ENCODE assay signal across 9 cellular contexts in the genomic region with DNA sequence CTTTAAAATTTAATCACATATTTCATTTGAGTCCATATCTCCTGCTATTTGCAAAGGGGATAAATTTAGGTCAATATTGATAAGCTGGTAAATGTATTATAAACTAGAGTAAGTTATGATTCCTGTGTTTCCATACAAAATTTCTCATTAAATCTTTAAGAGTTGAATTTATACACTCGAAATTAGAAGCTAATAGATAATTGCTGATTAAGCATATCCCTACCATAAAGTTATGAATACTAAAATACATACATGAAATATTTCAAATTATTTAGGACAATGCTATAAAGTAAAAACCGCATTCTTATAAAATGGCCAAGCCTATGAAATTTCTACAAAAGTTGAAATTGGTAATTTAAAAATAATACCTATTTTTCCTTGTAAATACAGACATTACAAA.
"Had no signal": no experiment of that assay in that cellular context is flagged by ENCODE, and none has a peak within 500 bp of the region (broad histone marks: within the 10 kb centered on the region; RNA-seq: fewer than 3 reads in every experiment).

No MANE protein-coding gene starts in this region.

- H3K9ac ChIP-seq: GM23248, KMS-11 had no signal

- H3K4me2 ChIP-seq: KMS-11 had no signal

- H3K4me3 Mint-ChIP-seq: H9 had no signal

- FAIRE-seq: H54, HTR-8/SVneo had no signal

- H3K27ac Mint-ChIP-seq: H9 had no signal

- H2AFZ ChIP-seq: GM23248 had no signal

- H3K27ac ChIP-seq: GM23248, KMS-11 had no signal

- H3K4me3 ChIP-seq: GM23248 had no signal

- DNase-seq: GM23248, GOT3, H9, HCEC 1CT, Karpas-422, KBM-7 had no signal
